In the genomic region with DNA sequence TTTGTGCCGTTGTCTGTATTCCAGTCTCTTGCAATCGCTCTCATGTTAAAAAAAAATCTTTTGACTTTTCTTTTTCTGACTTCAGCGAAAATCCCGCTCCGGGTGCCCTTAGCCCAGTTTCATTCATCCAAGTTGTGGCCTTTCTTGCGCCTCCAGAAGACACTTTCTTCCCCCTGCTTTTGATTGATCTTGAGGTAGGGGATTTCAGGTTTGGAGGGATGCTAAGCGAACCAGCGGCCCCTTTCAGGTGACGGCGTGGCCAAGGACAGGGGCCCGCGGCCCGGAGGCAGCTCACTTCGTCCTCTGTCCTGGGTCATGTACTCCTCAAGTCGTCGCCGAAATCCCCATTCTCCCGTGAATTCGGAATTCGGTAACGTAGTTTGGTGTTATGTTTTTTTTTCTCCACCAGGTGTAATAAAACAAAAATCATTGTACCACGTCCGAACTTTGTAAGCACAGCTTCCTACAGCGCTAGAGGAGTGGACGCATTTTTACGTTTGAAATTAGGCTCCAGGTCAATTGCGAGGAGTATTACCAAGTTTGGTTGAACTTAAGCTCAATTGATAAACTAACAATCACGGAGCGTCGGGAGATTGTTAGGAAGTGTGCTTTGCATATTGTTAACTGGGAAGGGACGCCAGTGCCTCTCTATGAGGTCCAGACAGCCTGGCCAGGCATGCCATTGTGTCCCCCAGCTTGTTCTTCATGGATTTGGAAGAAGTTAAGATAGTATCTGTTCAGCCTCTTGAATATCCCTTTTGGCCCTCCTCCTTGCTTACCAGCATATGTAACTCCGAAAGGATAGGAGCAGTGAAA, we compare ENCODE assay signal across 8 cellular contexts. TPM values are rescaled to one million over a fixed set of nuclear protein-coding genes. Genes with fewer than 3 reads are reported as not detected.
A peak's percentile ranks its signal among the peaks of the same experiment; 100 is the strongest.
DNase-seq lines count a peak whose midpoint lies in the region; ATAC-seq and TF ChIP-seq lines count a peak whose summit lies in the region.

No MANE protein-coding gene starts in this region.

- CTCF ChIA-PET in activated CD4-positive, alpha-beta T cell treated with anti-CD3 and anti-CD28 coated beads, Interleukin-2, amount 10 ng/mL, durations not matched to agents 7 days and 5 days (lab: Charles Lee): interaction anchor here (0.6 to 3.2 kb wide), 14 partner anchors 9 to 483 kb away, joined by 3 to 9 read pairs (median 4); no protein-coding TSS in a partner anchor

- no peak overlapping the region for H2AFZ ChIP-seq in trophoblast cell (ENCODE audit: insufficient read depth, low read length, poor library complexity)

- peak overlapping the region; percentile 84 for H3K4me3 Mint-ChIP-seq in activated CD4-positive, alpha-beta T cell treated with anti-CD3 and anti-CD28 coated beads, Interleukin-2, amount 10 ng/mL, durations not matched to agents 7 days and 5 days

- peak overlapping the region; percentile 39 for H4K12ac ChIP-seq in trophoblast cell (ENCODE audit: low read depth, low read length)

- H3K9ac ChIP-seq in trophoblast cell (ENCODE audit: low read length): peak overlapping the region; percentile 6

- H3K18ac ChIP-seq in trophoblast cell (ENCODE audit: low read length): peak overlapping the region; percentile 89

- H4K91ac ChIP-seq in trophoblast cell (ENCODE audit: low read depth, low read length): peak overlapping the region; percentile 67

- no peaks in the 10 kb centered on the region for H3K27me3 ChIP-seq in WERI-Rb-1 (ENCODE audit: insufficient read depth, low read depth, severe bottlenecking)
- no peaks in the 10 kb centered on the region for H3K27me3 ChIP-seq in trophoblast cell (ENCODE audit: insufficient read depth, low read length)

- H3K9me3 ChIP-seq in WERI-Rb-1 (ENCODE audit: severe bottlenecking): peaks cover 8% of the 10 kb centered on the region
- H3K9me3 ChIP-seq in trophoblast cell (ENCODE audit: insufficient read depth, low read depth, low read length): no peaks in the 10 kb centered on the region

- peak overlapping the region; percentile 57 for H2AK5ac ChIP-seq in trophoblast cell (ENCODE audit: low read length)

- peak overlapping the region; percentile 90 for H3K14ac ChIP-seq in trophoblast cell (ENCODE audit: low read length)

- H2BK120ac ChIP-seq in trophoblast cell (ENCODE audit: insufficient read depth, low read length, poor library complexity): peak overlapping the region; percentile 37

- ATAC-seq in HG02852 (IDR thresholded peaks at IDR 0.05; ENCODE audit: unreplicated experiment) (no peak), GM21619 (IDR thresholded peaks at IDR 0.05; ENCODE audit: unreplicated experiment) (no peak)

- TF ChIP-seq CTCF in WERI-Rb-1 (IDR thresholded peaks at IDR 0.05; ENCODE audit: low read depth, low read length) (no peak), fibroblast of pulmonary artery (IDR thresholded peaks at IDR 0.05; ENCODE audit: low read length, missing control alignments) (no peak)

- peak overlapping the region; percentile 59 for H3K4me2 ChIP-seq in trophoblast cell (ENCODE audit: low read length)

- no peaks in the 10 kb centered on the region for H3K9me3 Mint-ChIP-seq in activated CD4-positive, alpha-beta T cell treated with anti-CD3 and anti-CD28 coated beads, Interleukin-2, amount 10 ng/mL, durations not matched to agents 7 days and 5 days

- peak overlapping the region; percentile 59 for H3K4me3 ChIP-seq in WERI-Rb-1 (ENCODE audit: low read depth, low read length)
- H3K4me3 ChIP-seq in fibroblast of pulmonary artery (replicated peaks; ENCODE audit: low read depth, low read length): peak overlapping the region; percentile 70
- peak overlapping the region; percentile 93 for H3K4me3 ChIP-seq in trophoblast cell (ENCODE audit: low read depth, low read length)

- H2BK5ac ChIP-seq in trophoblast cell (ENCODE audit: low read depth, low read length, poor library complexity): peak overlapping the region; percentile 46

- peaks cover 44% of the 10 kb centered on the region for H3K36me3 Mint-ChIP-seq in activated CD4-positive, alpha-beta T cell treated with anti-CD3 and anti-CD28 coated beads, Interleukin-2, amount 10 ng/mL, durations not matched to agents 7 days and 5 days (ENCODE audit: low read depth)

- peak overlapping the region; percentile 85 for H2BK12ac ChIP-seq in trophoblast cell (ENCODE audit: low read length)

- H3K27ac Mint-ChIP-seq in activated CD4-positive, alpha-beta T cell treated with anti-CD3 and anti-CD28 coated beads, Interleukin-2, amount 10 ng/mL, durations not matched to agents 7 days and 5 days: peak overlapping the region; percentile 88

- H3K79me2 ChIP-seq in trophoblast cell (ENCODE audit: control insufficient read depth, insufficient read depth, low read length, poor library complexity): peaks cover 14% of the 10 kb centered on the region

- peaks cover 19% of the 10 kb centered on the region for H3K79me1 ChIP-seq in trophoblast cell (ENCODE audit: low read length)

- no CpG with 5 or more reads among the region's 32 CpGs for WGBS in trophoblast cell (ENCODE audit: extremely low coverage, insufficient coverage, insufficient read length)

- H3K23ac ChIP-seq in trophoblast cell (ENCODE audit: low read length): no peak overlapping the region

- H3K27me3 Mint-ChIP-seq in activated CD4-positive, alpha-beta T cell treated with anti-CD3 and anti-CD28 coated beads, Interleukin-2, amount 10 ng/mL, durations not matched to agents 7 days and 5 days: peaks cover 1% of the 10 kb centered on the region

- peak overlapping the region; percentile 90 for H3K4ac ChIP-seq in trophoblast cell (ENCODE audit: low read depth, low read length)

- H4K8ac ChIP-seq in trophoblast cell (ENCODE audit: low read depth, low read length): peak overlapping the region; percentile 66

- H3K4me1 Mint-ChIP-seq in activated CD4-positive, alpha-beta T cell treated with anti-CD3 and anti-CD28 coated beads, Interleukin-2, amount 10 ng/mL, durations not matched to agents 7 days and 5 days: peaks cover 60% of the 10 kb centered on the region

- H3K36me3 ChIP-seq in WERI-Rb-1: peaks cover 23% of the 10 kb centered on the region
- no peaks in the 10 kb centered on the region for H3K36me3 ChIP-seq in trophoblast cell (ENCODE audit: control insufficient read depth in 1 of 2, insufficient read depth in 2 of 2, low read length in 2 of 2)

- POLR2A ChIA-PET in activated CD4-positive, alpha-beta T cell treated with anti-CD3 and anti-CD28 coated beads, Interleukin-2, amount 10 ng/mL, durations not matched to agents 7 days and 5 days (lab: Charles Lee): interaction anchor here (0.7 kb wide), 1 partner anchor 124 kb away, joined by 3 read pairs; no protein-coding TSS in a partner anchor

- no peak overlapping the region for H3K27ac ChIP-seq in WERI-Rb-1
- peak overlapping the region; percentile 94 for H3K27ac ChIP-seq in trophoblast cell (ENCODE audit: low read depth, low read length)

- peaks cover 4 to 6% of the 10 kb centered on the region in 2 experiments for H3K4me1 ChIP-seq in trophoblast cell (ENCODE audit: control insufficient read depth in 1 of 2, insufficient read depth in 2 of 2, low read length in 2 of 2)

- DNase-seq in activated CD4-positive, alpha-beta T cell treated with anti-CD3 and anti-CD28 coated beads, Interleukin-2, amount 10 ng/mL, durations not matched to agents 7 days and 5 days: peak; percentile 16
- DNase-seq in activated CD4-positive, alpha-beta T cell treated with anti-CD3 and anti-CD28 coated beads for 4 hours: no peak
- DNase-seq in WERI-Rb-1 (no peak), fibroblast of pulmonary artery (ENCODE audit: low read depth) (peak; percentile 23), trophoblast cell (peak; percentile 32 to 61), dedifferentiated amniotic fluid mesenchymal stem cell (ENCODE audit: extremely low spot score) (no peak)

RNA-seq across cellular contexts. Expression of gene MRPS6, which starts 1.1 kb away (rescaled TPM):
- total RNA-seq in activated CD4-positive, alpha-beta T cell treated with anti-CD3 and anti-CD28 coated beads, Interleukin-2, amount 10 ng/mL, durations not matched to agents 7 days and 5 days: 10 to 100 TPM; 77.8 to 88.2 TPM
- 172 TPM in 2 replicates for polyA plus RNA-seq in trophoblast cell (2013)

RNA-seq across cellular contexts. Expression of gene SLC5A3, which starts 1.1 kb away (rescaled TPM):
- total RNA-seq in activated CD4-positive, alpha-beta T cell treated with anti-CD3 and anti-CD28 coated beads, Interleukin-2, amount 10 ng/mL, durations not matched to agents 7 days and 5 days: 10 to 100 TPM; 23.9 to 24.0 TPM
- polyA plus RNA-seq in trophoblast cell (2013): 4.2 and 4.5 TPM in 2 replicates

Comparison
In these comparisons a context has a peak if more than half of its experiments do, and no peak if none do; other contexts are left out.
1. DNase-seq: peak in activated CD4-positive, alpha-beta T cell treated with anti-CD3 and anti-CD28 coated beads, Interleukin-2, amount 10 ng/mL, durations not matched to agents 7 days and 5 days (single experiment), fibroblast of pulmonary artery (single experiment) and trophoblast cell (2 of 2); none in activated CD4-positive, alpha-beta T cell treated with anti-CD3 and anti-CD28 coated beads for 4 hours (0 of 2), WERI-Rb-1 (single experiment) and dedifferentiated amniotic fluid mesenchymal stem cell (single experiment).
2. Peak in every context shown above with its lines, with median percentiles within 50 percentile points of each other: H3K4me3 ChIP-seq.